In genomic region chr12:123067654-123068053, GRCh38 we compare ENCODE assay signal across 1 cellular context.
TF ChIP-seq lines count a peak whose summit lies in the region.

No MANE protein-coding gene starts in this region.

TF ChIP-seq in liver, 16 proteins besides CTCF, POLR2A, EP300 and RAD21 (continued from another document):
- TF ChIP-seq HNF4G (IDR thresholded peaks at IDR 0.05), result no peak
- TF ChIP-seq TAF1 (conservative IDR thresholded peaks at IDR 0.05), result no peak
- peak; percentile 47 for TF ChIP-seq MAX (IDR thresholded peaks at IDR 0.05)
- peak; percentile 54 for TF ChIP-seq REST (IDR thresholded peaks at IDR 0.05)
- TF ChIP-seq RXRA (IDR thresholded peaks at IDR 0.05), result peak; percentile 78 to 85
- TF ChIP-seq YY1 (IDR thresholded peaks at IDR 0.05), result peak; percentile 63
- TF ChIP-seq ATF3 (IDR thresholded peaks at IDR 0.05), result no peak
- peak; percentile 31 for TF ChIP-seq FOXA2 (IDR thresholded peaks at IDR 0.05)
- peak; percentile 70 to 71 for TF ChIP-seq HNF4A (conservative IDR thresholded peaks at IDR 0.05)
- no peak for TF ChIP-seq JUND (IDR thresholded peaks at IDR 0.05)
- TF ChIP-seq NR2F2 (IDR thresholded peaks at IDR 0.05), result no peak
TF ChIP-seq in liver: peak in this region for 7.
